In genomic region chr6:251920-252319, GRCh38 we compare ENCODE assay signal across 14 cellular contexts. TPM values are rescaled to one million over a fixed set of nuclear protein-coding genes. Genes with fewer than 3 reads are reported as not detected.
DNase-seq lines count a peak whose midpoint lies in the region; ATAC-seq and TF ChIP-seq lines count a peak whose summit lies in the region.
"Had no signal": no experiment of that assay in that cellular context is flagged by ENCODE, and none has a peak within 500 bp of the region (broad histone marks: within the 10 kb centered on the region; RNA-seq: fewer than 3 reads in every experiment).

No MANE protein-coding gene starts in this region.

- TF ChIP-seq CTCF in activated B cell treated with CpG ODN at 0.5 μM for 24 hours (IDR thresholded peaks at IDR 0.05) (no peak), GM10248 (IDR thresholded peaks at IDR 0.05; ENCODE audit: control extremely low read depth, extremely low read depth, low read depth, missing control alignments) (no peak)

- peak; percentile 52 for ATAC-seq in HG02973 (IDR thresholded peaks at IDR 0.05; ENCODE audit: unreplicated experiment)
- ATAC-seq in activated B cell treated with CpG ODN at 0.5 μM for 24 hours (ENCODE audit: low read depth): peak; percentile 65
- ATAC-seq: A549, mucosa of descending colon, psoas muscle had no signal

- intact Hi-C loops in activated CD4-positive, alpha-beta T cell treated with anti-CD3 and anti-CD28 coated beads, Interleukin-2, amount 10 ng/mL, durations not matched to agents 24 days and 14 days (cut with micrococcal nuclease): loop anchor here (1.0 to 5.0 kb wide), 5 partner anchors 16 to 87 kb away; partner anchors contain the start of gene DUSP22
- intact Hi-C loops in activated B cell treated with CpG ODN at 0.5 μM for 24 hours (cut with micrococcal nuclease): no loop called here

- DNase-seq in activated CD4-positive, alpha-beta T cell treated with anti-CD3 and anti-CD28 coated beads, Interleukin-2, amount 10 ng/mL, durations not matched to agents 24 days and 14 days: peak; percentile 61
- no peak for DNase-seq in activated CD4-positive, alpha-beta T cell treated with anti-CD3 and anti-CD28 coated beads, Interleukin-2, amount 50 U/mL, for 48 hours
- DNase-seq in activated B cell treated with CpG ODN at 0.5 μM for 24 hours (no peak), renal cortical epithelial cell (ENCODE audit: low read depth) (peak; percentile 9), GM10248 (ENCODE audit: extremely low spot score) (no peak), NCI-H1105 treated with DMSO at 0.1 percent for 48 hours (lab: John Stamatoyannopoulos, UW) (no peak), SW480 (ENCODE audit: low spot score) (no peak)
- DNase-seq: mucosa of descending colon; NCI-H1694; psoas muscle; stimulated activated CD4-positive, alpha-beta T cell treated with anti-CD3 and anti-CD28 coated beads, Interleukin-4, amount 100 ng/mL, for 24 hours; T-helper 9 cell had no signal

- no peaks in the 10 kb centered on the region for H3K27me3 Mint-ChIP-seq in activated CD4-positive, alpha-beta T cell treated with anti-CD3 and anti-CD28 coated beads, Interleukin-2, amount 10 ng/mL, durations not matched to agents 24 days and 14 days
- no peaks in the 10 kb centered on the region for H3K27me3 Mint-ChIP-seq in activated B cell treated with CpG ODN at 0.5 μM for 24 hours

- no peaks in the 10 kb centered on the region for H3K36me3 Mint-ChIP-seq in activated CD4-positive, alpha-beta T cell treated with anti-CD3 and anti-CD28 coated beads, Interleukin-2, amount 10 ng/mL, durations not matched to agents 24 days and 14 days (ENCODE audit: low read depth)
- H3K36me3 Mint-ChIP-seq in activated B cell treated with CpG ODN at 0.5 μM for 24 hours (ENCODE audit: low read depth): no peaks in the 10 kb centered on the region

- H3K4me3 Mint-ChIP-seq in activated CD4-positive, alpha-beta T cell treated with anti-CD3 and anti-CD28 coated beads, Interleukin-2, amount 10 ng/mL, durations not matched to agents 24 days and 14 days: peak overlapping the region; percentile 46
- peak overlapping the region; percentile 19 for H3K4me3 Mint-ChIP-seq in activated B cell treated with CpG ODN at 0.5 μM for 24 hours

- peaks cover 6% of the 10 kb centered on the region for H3K9me3 Mint-ChIP-seq in activated CD4-positive, alpha-beta T cell treated with anti-CD3 and anti-CD28 coated beads, Interleukin-2, amount 10 ng/mL, durations not matched to agents 24 days and 14 days
- no peaks in the 10 kb centered on the region for H3K9me3 Mint-ChIP-seq in activated B cell treated with CpG ODN at 0.5 μM for 24 hours

- POLR2A ChIA-PET in activated B cell treated with CpG ODN at 0.5 μM for 24 hours (lab: Charles Lee) (interaction anchor here (1.3 kb wide), 1 partner anchor 9 kb away, joined by 3 read pairs; no protein-coding TSS in a partner anchor), GM10248 (lab: Yijun Ruan, JAX) (no interaction called here)

- H3K27ac Mint-ChIP-seq in activated CD4-positive, alpha-beta T cell treated with anti-CD3 and anti-CD28 coated beads, Interleukin-2, amount 10 ng/mL, durations not matched to agents 24 days and 14 days: peak overlapping the region; percentile 80
- H3K27ac Mint-ChIP-seq in activated B cell treated with CpG ODN at 0.5 μM for 24 hours: peak overlapping the region; percentile 30

- H3K4me1 Mint-ChIP-seq in activated CD4-positive, alpha-beta T cell treated with anti-CD3 and anti-CD28 coated beads, Interleukin-2, amount 10 ng/mL, durations not matched to agents 24 days and 14 days: peaks cover 29% of the 10 kb centered on the region
- H3K4me1 Mint-ChIP-seq in activated B cell treated with CpG ODN at 0.5 μM for 24 hours: peaks cover 67% of the 10 kb centered on the region

- CTCF ChIA-PET in activated B cell treated with CpG ODN at 0.5 μM for 24 hours (lab: Charles Lee) (interaction anchor here (0.6 kb wide), 1 partner anchor 36 kb away, joined by 3 read pairs; no protein-coding TSS in a partner anchor), GM10248 (lab: Yijun Ruan, JAX) (interaction anchor here (1.3 kb wide), 1 partner anchor 35 kb away, joined by 3 read pairs; no protein-coding TSS in a partner anchor)

RNA-seq across cellular contexts. Expression of gene DUSP22, which starts 40.4 kb away (rescaled TPM):
- 22.5 and 24.0 TPM in 2 replicates for total RNA-seq in activated CD4-positive, alpha-beta T cell treated with anti-CD3 and anti-CD28 coated beads, Interleukin-2, amount 10 ng/mL, durations not matched to agents 24 days and 14 days
- total RNA-seq in activated B cell treated with CpG ODN at 0.5 μM for 24 hours (137 and 153 TPM in 2 replicates), renal cortical epithelial cell (19.8 and 31.1 TPM in 2 replicates)

Comparison
In these comparisons a context has a peak if more than half of its experiments do, and no peak if none do; other contexts are left out.
1. DNase-seq: peak in activated CD4-positive, alpha-beta T cell treated with anti-CD3 and anti-CD28 coated beads, Interleukin-2, amount 10 ng/mL, durations not matched to agents 24 days and 14 days (single experiment) and renal cortical epithelial cell (single experiment); none in activated CD4-positive, alpha-beta T cell treated with anti-CD3 and anti-CD28 coated beads, Interleukin-2, amount 50 U/mL, for 48 hours (0 of 2), activated B cell treated with CpG ODN at 0.5 μM for 24 hours (single experiment), GM10248 (single experiment), NCI-H1105 treated with DMSO at 0.1 percent for 48 hours (single experiment) and SW480 (single experiment).